9 cellular contexts compared by ENCODE assay signal in the genomic region with DNA sequence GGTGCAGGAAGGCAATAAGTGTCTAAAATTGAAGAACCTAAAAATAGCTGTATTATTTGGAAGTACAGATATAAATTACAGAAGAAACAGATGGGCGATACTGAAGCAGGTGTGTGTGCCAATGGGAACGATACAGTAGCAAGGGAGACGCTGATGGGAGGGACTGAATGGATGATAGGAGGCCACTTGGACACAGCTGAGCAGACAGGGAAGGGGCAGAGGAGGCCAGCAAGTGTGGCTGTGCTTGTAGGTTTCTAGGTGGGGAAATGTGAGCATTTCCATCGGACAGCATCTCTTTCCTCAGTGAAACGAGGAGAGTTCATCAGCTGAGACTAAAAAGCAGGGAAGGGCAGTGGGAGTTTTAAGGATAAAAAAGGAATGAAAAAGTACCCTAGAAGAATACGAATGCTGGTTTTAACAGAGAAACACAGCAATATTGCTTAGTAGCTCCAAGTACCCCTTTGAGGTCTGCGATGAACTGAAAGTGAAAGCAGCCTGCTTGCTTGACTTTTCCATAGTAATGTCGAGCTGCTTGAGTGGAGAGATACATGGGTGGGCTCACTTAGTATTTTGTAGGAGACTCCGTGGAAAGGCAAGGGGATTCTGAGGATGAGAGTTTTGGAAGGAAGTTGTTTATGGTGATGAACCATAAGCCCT.
A peak's percentile ranks its signal among the peaks of the same experiment; 100 is the strongest.
DNase-seq lines count a peak whose midpoint lies in the region; ATAC-seq and FAIRE-seq lines count a peak whose summit lies in the region.
"Had no signal": no experiment of that assay in that cellular context is flagged by ENCODE, and none has a peak within 500 bp of the region (broad histone marks: within the 10 kb centered on the region; RNA-seq: fewer than 3 reads in every experiment).

No MANE protein-coding gene starts in this region.

- intact Hi-C loops in activated T-helper 2 cell treated with anti-CD3 and anti-CD28 coated beads, Interferon-gamma antibody, Interleukin-2, Interleukin-4, amounts not matched to agents 10 μg/mL and 5 μg/mL and 100 μg/mL, durations not matched to agents 14 hours and 24 hours and 36 hours (cut with micrococcal nuclease), result loop anchor here (2.0 to 5.0 kb wide), 2 partner anchors 36 to 50 kb away; no protein-coding TSS in a partner anchor
- intact Hi-C loops in naive thymus-derived CD4-positive, alpha-beta T cell (cut with micrococcal nuclease), result loop anchor here (1.0 to 10.0 kb wide), 8 partner anchors 25 to 533 kb away; partner anchors contain the start of genes ORC4 (in 2 of the 2) and EPC2 (in 1 of the 2)

- H3K27ac Mint-ChIP-seq in activated T-helper 2 cell treated with anti-CD3 and anti-CD28 coated beads, Interferon-gamma antibody, Interleukin-2, Interleukin-4, amounts not matched to agents 10 μg/mL and 5 μg/mL and 100 μg/mL, durations not matched to agents 14 hours and 24 hours and 36 hours, result no peak overlapping the region
- H3K27ac Mint-ChIP-seq in naive thymus-derived CD4-positive, alpha-beta T cell, result no peak overlapping the region
- H3K27ac Mint-ChIP-seq: stimulated activated naive CD8-positive, alpha-beta T cell treated with anti-CD3 and anti-CD28 coated beads, Interleukin-15, Interleukin-2, amounts not matched to agents 100 ng/mL and 50 ng/mL, for 24 hours had no signal

- ATAC-seq in GM19023 (IDR thresholded peaks at IDR 0.05; ENCODE audit: unreplicated experiment) (peak; percentile 43), HG03196 (IDR thresholded peaks at IDR 0.05; ENCODE audit: unreplicated experiment) (no peak)
- peak; percentile 77 for ATAC-seq in naive thymus-derived CD4-positive, alpha-beta T cell

- peak overlapping the region; percentile 75 for H3K4me3 ChIP-seq in naive thymus-derived CD4-positive, alpha-beta T cell (ENCODE audit: low read length)

- peak overlapping the region; percentile 70 for H3K27ac ChIP-seq in naive thymus-derived CD4-positive, alpha-beta T cell (ENCODE audit: low read depth, low read length)

- DNase-seq in CD1c-positive myeloid dendritic cell (ENCODE audit: extremely low spot score) (peak; percentile 21), NCI-H1417 (lab: John Stamatoyannopoulos, UW) (peak; percentile 19 to 70 (median 36)), frontal cortex (ENCODE audit: low spot score in 2 of 2) (no peak)
- peak; percentile 40 for DNase-seq in activated T-helper 2 cell treated with anti-CD3 and anti-CD28 coated beads, Interferon-gamma antibody, Interleukin-2, Interleukin-4, amounts not matched to agents 10 μg/mL and 5 μg/mL and 100 μg/mL, durations not matched to agents 14 hours and 24 hours and 36 hours (ENCODE audit: low spot score)
- peak in 7 of 9 donors; percentile 18 to 64 (median 53) for DNase-seq in naive thymus-derived CD4-positive, alpha-beta T cell
- DNase-seq in effector CD4-positive, alpha-beta T cell, result no peak

- CTCF ChIA-PET in naive thymus-derived CD4-positive, alpha-beta T cell (lab: Charles Lee), result interaction anchor here (0.6 to 1.6 kb wide), 12 partner anchors 10 to 563 kb away, joined by 3 to 5 read pairs (median 3); no protein-coding TSS in a partner anchor

- H3K27me3 Mint-ChIP-seq in activated T-helper 2 cell treated with anti-CD3 and anti-CD28 coated beads, Interferon-gamma antibody, Interleukin-2, Interleukin-4, amounts not matched to agents 10 μg/mL and 5 μg/mL and 100 μg/mL, durations not matched to agents 14 hours and 24 hours and 36 hours (ENCODE audit: low read depth), result no peaks in the 10 kb centered on the region
- no peaks in the 10 kb centered on the region for H3K27me3 Mint-ChIP-seq in naive thymus-derived CD4-positive, alpha-beta T cell
- H3K27me3 Mint-ChIP-seq: stimulated activated naive CD8-positive, alpha-beta T cell treated with anti-CD3 and anti-CD28 coated beads, Interleukin-15, Interleukin-2, amounts not matched to agents 100 ng/mL and 50 ng/mL, for 24 hours had no signal

- H3K9me3 ChIP-seq in naive thymus-derived CD4-positive, alpha-beta T cell (ENCODE audit: control insufficient read depth in 2 of 3, low read length in 3 of 3), result no peaks in the 10 kb centered on the region

- no peaks in the 10 kb centered on the region for H3K36me3 ChIP-seq in naive thymus-derived CD4-positive, alpha-beta T cell (ENCODE audit: control insufficient read depth in 2 of 3, insufficient read depth in 3 of 3, low read length in 3 of 3)

- H3K27me3 ChIP-seq in naive thymus-derived CD4-positive, alpha-beta T cell (ENCODE audit: control insufficient read depth in 2 of 2, insufficient read depth in 2 of 2, low read length in 2 of 2), result no peaks in the 10 kb centered on the region

- no peaks in the 10 kb centered on the region for H3K9me3 Mint-ChIP-seq in activated T-helper 2 cell treated with anti-CD3 and anti-CD28 coated beads, Interferon-gamma antibody, Interleukin-2, Interleukin-4, amounts not matched to agents 10 μg/mL and 5 μg/mL and 100 μg/mL, durations not matched to agents 14 hours and 24 hours and 36 hours
- peaks cover 0 to 1% (median 0%) of the 10 kb centered on the region in 11 donors for H3K9me3 Mint-ChIP-seq in naive thymus-derived CD4-positive, alpha-beta T cell
- H3K9me3 Mint-ChIP-seq: stimulated activated naive CD8-positive, alpha-beta T cell treated with anti-CD3 and anti-CD28 coated beads, Interleukin-15, Interleukin-2, amounts not matched to agents 100 ng/mL and 50 ng/mL, for 24 hours had no signal

- POLR2A ChIA-PET in naive thymus-derived CD4-positive, alpha-beta T cell (lab: Charles Lee), result interaction anchor here (0.6 to 5.2 kb wide), 17 partner anchors 10 to 1035 kb away, joined by 3 to 38 read pairs (median 5); partner anchors contain the start of genes EPC2, MBD5, MMADHC and ORC4

- no peak overlapping the region for H3K4me3 Mint-ChIP-seq in activated T-helper 2 cell treated with anti-CD3 and anti-CD28 coated beads, Interferon-gamma antibody, Interleukin-2, Interleukin-4, amounts not matched to agents 10 μg/mL and 5 μg/mL and 100 μg/mL, durations not matched to agents 14 hours and 24 hours and 36 hours (ENCODE audit: low read depth)
- no peak overlapping the region for H3K4me3 Mint-ChIP-seq in naive thymus-derived CD4-positive, alpha-beta T cell
- H3K4me3 Mint-ChIP-seq: stimulated activated naive CD8-positive, alpha-beta T cell treated with anti-CD3 and anti-CD28 coated beads, Interleukin-15, Interleukin-2, amounts not matched to agents 100 ng/mL and 50 ng/mL, for 24 hours had no signal

- no peak for FAIRE-seq in frontal cortex (lab: Jason Lieb, UNC)

- H3K4me1 ChIP-seq in naive thymus-derived CD4-positive, alpha-beta T cell (ENCODE audit: control insufficient read depth in 2 of 2, insufficient read depth in 2 of 2, low read length in 2 of 2), result peaks cover 5 to 12% of the 10 kb centered on the region in 2 donors

- peaks cover 5% of the 10 kb centered on the region for H3K4me1 Mint-ChIP-seq in activated T-helper 2 cell treated with anti-CD3 and anti-CD28 coated beads, Interferon-gamma antibody, Interleukin-2, Interleukin-4, amounts not matched to agents 10 μg/mL and 5 μg/mL and 100 μg/mL, durations not matched to agents 14 hours and 24 hours and 36 hours (ENCODE audit: low read depth)
- peaks cover 1 to 13% (median 7%) of the 10 kb centered on the region in 7 donors for H3K4me1 Mint-ChIP-seq in naive thymus-derived CD4-positive, alpha-beta T cell

- H3K36me3 Mint-ChIP-seq in activated T-helper 2 cell treated with anti-CD3 and anti-CD28 coated beads, Interferon-gamma antibody, Interleukin-2, Interleukin-4, amounts not matched to agents 10 μg/mL and 5 μg/mL and 100 μg/mL, durations not matched to agents 14 hours and 24 hours and 36 hours (ENCODE audit: low read depth), result no peaks in the 10 kb centered on the region
- peaks cover 0 to 8% (median 4%) of the 10 kb centered on the region in 5 donors for H3K36me3 Mint-ChIP-seq in naive thymus-derived CD4-positive, alpha-beta T cell

Comparison
In these comparisons a context has a peak if more than half of its experiments do, and no peak if none do; other contexts are left out.
1. DNase-seq: peak in CD1c-positive myeloid dendritic cell (single experiment), NCI-H1417 (3 of 3), activated T-helper 2 cell treated with anti-CD3 and anti-CD28 coated beads, Interferon-gamma antibody, Interleukin-2, Interleukin-4, amounts not matched to agents 10 μg/mL and 5 μg/mL and 100 μg/mL, durations not matched to agents 14 hours and 24 hours and 36 hours (single experiment) and naive thymus-derived CD4-positive, alpha-beta T cell (7 of 9); none in frontal cortex (0 of 2) and effector CD4-positive, alpha-beta T cell (single experiment).